ENCODE assay signal across 1 cellular context in the genomic region with DNA sequence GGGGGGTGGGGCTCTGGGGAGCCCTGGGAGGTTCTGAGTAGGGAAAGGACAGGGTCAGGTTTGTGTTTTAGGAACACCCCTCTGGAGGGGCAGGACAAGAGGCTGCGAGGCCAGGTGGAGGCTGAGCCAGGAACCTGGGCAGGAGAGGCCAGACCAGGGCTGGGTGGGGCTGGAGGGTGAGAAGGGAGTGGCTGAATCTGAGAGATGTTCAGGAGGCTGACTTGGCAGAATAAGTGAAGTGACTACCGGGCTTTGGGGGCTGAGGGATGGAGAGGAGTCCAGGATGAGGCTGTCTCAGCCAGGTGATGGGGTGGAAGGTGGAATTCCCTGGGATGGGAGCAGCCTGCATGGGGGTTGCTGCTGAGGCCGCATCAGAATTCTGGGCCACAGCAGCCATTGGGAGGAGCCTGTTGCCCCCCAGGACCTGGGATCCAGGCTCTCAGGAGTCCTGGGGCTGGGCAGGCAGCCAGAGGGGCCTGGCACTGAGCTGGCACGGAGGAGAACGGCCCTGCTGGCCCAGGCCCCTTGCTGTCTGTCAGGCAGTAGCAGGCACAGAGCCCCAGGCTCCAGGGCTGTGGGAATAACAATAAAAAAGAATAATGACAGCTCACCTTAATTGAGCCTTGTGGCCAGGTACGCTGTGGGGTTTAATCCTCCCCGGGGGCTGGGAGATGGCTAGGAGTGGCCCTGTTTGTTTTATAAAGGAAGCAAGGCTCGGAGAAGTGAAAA.
TF ChIP-seq lines count a peak whose summit lies in the region.

No MANE protein-coding gene starts in this region.

TF ChIP-seq in A549, 52 proteins besides CTCF, POLR2A, EP300 and RAD21 (continued from another document):
- TF ChIP-seq, protein P1, sequence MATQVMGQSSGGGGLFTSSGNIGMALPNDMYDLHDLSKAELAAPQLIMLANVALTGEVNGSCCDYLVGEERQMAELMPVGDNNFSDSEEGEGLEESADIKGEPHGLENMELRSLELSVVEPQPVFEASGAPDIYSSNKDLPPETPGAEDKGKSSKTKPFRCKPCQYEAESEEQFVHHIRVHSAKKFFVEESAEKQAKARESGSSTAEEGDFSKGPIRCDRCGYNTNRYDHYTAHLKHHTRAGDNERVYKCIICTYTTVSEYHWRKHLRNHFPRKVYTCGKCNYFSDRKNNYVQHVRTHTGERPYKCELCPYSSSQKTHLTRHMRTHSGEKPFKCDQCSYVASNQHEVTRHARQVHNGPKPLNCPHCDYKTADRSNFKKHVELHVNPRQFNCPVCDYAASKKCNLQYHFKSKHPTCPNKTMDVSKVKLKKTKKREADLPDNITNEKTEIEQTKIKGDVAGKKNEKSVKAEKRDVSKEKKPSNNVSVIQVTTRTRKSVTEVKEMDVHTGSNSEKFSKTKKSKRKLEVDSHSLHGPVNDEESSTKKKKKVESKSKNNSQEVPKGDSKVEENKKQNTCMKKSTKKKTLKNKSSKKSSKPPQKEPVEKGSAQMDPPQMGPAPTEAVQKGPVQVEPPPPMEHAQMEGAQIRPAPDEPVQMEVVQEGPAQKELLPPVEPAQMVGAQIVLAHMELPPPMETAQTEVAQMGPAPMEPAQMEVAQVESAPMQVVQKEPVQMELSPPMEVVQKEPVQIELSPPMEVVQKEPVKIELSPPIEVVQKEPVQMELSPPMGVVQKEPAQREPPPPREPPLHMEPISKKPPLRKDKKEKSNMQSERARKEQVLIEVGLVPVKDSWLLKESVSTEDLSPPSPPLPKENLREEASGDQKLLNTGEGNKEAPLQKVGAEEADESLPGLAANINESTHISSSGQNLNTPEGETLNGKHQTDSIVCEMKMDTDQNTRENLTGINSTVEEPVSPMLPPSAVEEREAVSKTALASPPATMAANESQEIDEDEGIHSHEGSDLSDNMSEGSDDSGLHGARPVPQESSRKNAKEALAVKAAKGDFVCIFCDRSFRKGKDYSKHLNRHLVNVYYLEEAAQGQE (IDR thresholded peaks at IDR 0.05): no peak
- TF ChIP-seq NR3C1 (IDR thresholded peaks at IDR 0.05): no peak
